In the genomic region with DNA sequence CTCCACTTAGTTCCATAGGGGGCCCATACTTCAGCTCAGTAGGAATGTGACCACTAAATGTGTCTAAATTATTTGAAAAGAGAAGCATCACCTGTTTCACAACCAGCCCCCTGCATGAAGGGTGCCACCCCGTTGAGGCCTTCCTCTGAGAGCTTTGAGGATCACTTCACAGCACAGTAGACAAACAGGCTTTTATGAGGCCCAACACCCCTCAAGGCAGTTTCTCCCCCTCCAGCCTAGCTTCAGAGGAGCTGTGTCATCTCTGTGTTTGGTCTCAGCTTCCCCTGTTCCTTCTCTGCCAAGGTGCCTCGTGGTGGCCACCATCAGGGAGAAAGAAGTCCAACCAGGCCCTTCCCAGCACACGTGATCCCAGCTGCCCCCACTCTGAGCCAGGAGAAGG, we compare ENCODE assay signal across 20 cellular contexts. TPM values are rescaled to one million over a fixed set of nuclear protein-coding genes. Genes with fewer than 3 reads are reported as not detected.
DNase-seq lines count a peak whose midpoint lies in the region; ATAC-seq and TF ChIP-seq lines count a peak whose summit lies in the region.
"Had no signal": no experiment of that assay in that cellular context is flagged by ENCODE, and none has a peak within 500 bp of the region (broad histone marks: within the 10 kb centered on the region; RNA-seq: fewer than 3 reads in every experiment).

No MANE protein-coding gene starts in this region.

- H3K27me3 Mint-ChIP-seq in T-cell = no peaks in the 10 kb centered on the region
- H3K27me3 Mint-ChIP-seq: effector memory CD8-positive, alpha-beta T cell; stimulated activated naive CD8-positive, alpha-beta T cell treated with anti-CD3 and anti-CD28 coated beads, Interleukin-15, amount 100 ng/mL, for 72 hours had no signal

- no peaks in the 10 kb centered on the region for H3K36me3 Mint-ChIP-seq in T-cell

- no peaks in the 10 kb centered on the region for H3K36me3 ChIP-seq in esophagus muscularis mucosa
- H3K36me3 ChIP-seq in ovary = no peaks in the 10 kb centered on the region

- POLR2A ChIA-PET in T-cell (lab: Charles Lee) = no interaction called here

- DNase-seq in right cardiac atrium = peak in 2 of 3 donors; percentile 18 to 30
- DNase-seq in Right ventricle myocardium inferior (ENCODE audit: missing footprints) = no peak
- DNase-seq in esophagus muscularis mucosa (ENCODE audit: extremely low spot score) = no peak
- DNase-seq in ovary = no peak
- DNase-seq in GM03348 (ENCODE audit: low spot score) = no peak
- no peak for DNase-seq in GM10266 (ENCODE audit: extremely low spot score)
- DNase-seq in T-cell = no peak
- DNase-seq: ACHN; activated CD4-positive, alpha-beta T cell treated with anti-CD3 and anti-CD28 coated beads, Interleukin-2, amount 50 U/mL, for 4 hours; amniotic stem cell; cerebellar nuclear complex; effector memory CD8-positive, alpha-beta T cell; MV-4-11; NCI-H187; NCI-H446 treated with DMSO at 0.1 percent for 48 hours; stimulated activated CD4-positive, alpha-beta T cell treated with anti-CD3 and anti-CD28 coated beads, Interleukin-4, amount 100 ng/mL, for 1 hour; stimulated activated naive CD8-positive, alpha-beta T cell treated with anti-CD3 and anti-CD28 coated beads, Interleukin-15, amount 100 ng/mL, for 72 hours; T-helper 1 cell had no signal

- no peaks in the 10 kb centered on the region for H3K9me3 Mint-ChIP-seq in T-cell
- H3K9me3 Mint-ChIP-seq: effector memory CD8-positive, alpha-beta T cell; stimulated activated naive CD8-positive, alpha-beta T cell treated with anti-CD3 and anti-CD28 coated beads, Interleukin-15, amount 100 ng/mL, for 72 hours had no signal

- ATAC-seq in right cardiac atrium (no peak), Right ventricle myocardium inferior (no peak), GM18873 (IDR thresholded peaks at IDR 0.05; ENCODE audit: low FRiP score, unreplicated experiment) (no peak), T-cell (replicated peaks in 1 of 4) (no peak)
- ATAC-seq: effector memory CD8-positive, alpha-beta T cell; stimulated activated naive CD8-positive, alpha-beta T cell treated with anti-CD3 and anti-CD28 coated beads, Interleukin-15, amount 100 ng/mL, for 72 hours had no signal

- TF ChIP-seq CTCF in esophagus muscularis mucosa (IDR thresholded peaks at IDR 0.05) = no peak
- no peak for TF ChIP-seq CTCF in ovary (IDR thresholded peaks at IDR 0.05)
- TF ChIP-seq CTCF in GM10266 (IDR thresholded peaks at IDR 0.05; ENCODE audit: control insufficient read depth, insufficient read depth, low read depth, missing control alignments) = no peak

- H3K9me3 ChIP-seq in right cardiac atrium (ENCODE audit: control insufficient read depth, low read length) (no peaks in the 10 kb centered on the region), esophagus muscularis mucosa (no peaks in the 10 kb centered on the region), ovary (no peaks in the 10 kb centered on the region)

- H3K4me3 Mint-ChIP-seq in T-cell = no peak overlapping the region
- H3K4me3 Mint-ChIP-seq: effector memory CD8-positive, alpha-beta T cell; stimulated activated naive CD8-positive, alpha-beta T cell treated with anti-CD3 and anti-CD28 coated beads, Interleukin-15, amount 100 ng/mL, for 72 hours had no signal

- intact Hi-C loops in right cardiac atrium (cut with DNase I) (no loop called here), Right ventricle myocardium inferior (cut with DNase I) (no loop called here), esophagus muscularis mucosa (cut with DNase I) (no loop called here), ovary (cut with DNase I) (no loop called here)

- TF ChIP-seq POLR2A in esophagus muscularis mucosa (IDR thresholded peaks at IDR 0.05; ENCODE audit: low read depth) (no peak), ovary (IDR thresholded peaks at IDR 0.05) (no peak)

- H3K4me1 ChIP-seq in right cardiac atrium (ENCODE audit: control insufficient read depth, insufficient read depth, low read length) (peaks cover 4% of the 10 kb centered on the region), esophagus muscularis mucosa (peaks cover 0 to 18% (median 11%) of the 10 kb centered on the region in 4 donors), ovary (ENCODE audit: insufficient read depth) (peaks cover 11% of the 10 kb centered on the region)

- CTCF ChIA-PET in T-cell (lab: Charles Lee) = no interaction called here

- WGBS in right cardiac atrium = 55% methylated on average over 3 of the region's 3 CpGs
- 48% methylated on average over 3 of the region's 3 CpGs for WGBS in esophagus muscularis mucosa
- WGBS in ovary, 3 donors = 36 to 50% (median 39%) methylated on average over 3 of the region's 3 CpGs

- H3K27me3 ChIP-seq in right cardiac atrium (ENCODE audit: control insufficient read depth, insufficient read depth) (no peaks in the 10 kb centered on the region), esophagus muscularis mucosa (no peaks in the 10 kb centered on the region), ovary (no peaks in the 10 kb centered on the region)

- H3K4me1 Mint-ChIP-seq in T-cell = no peaks in the 10 kb centered on the region
- H3K4me1 Mint-ChIP-seq: stimulated activated naive CD8-positive, alpha-beta T cell treated with anti-CD3 and anti-CD28 coated beads, Interleukin-15, amount 100 ng/mL, for 72 hours had no signal

- no peak overlapping the region for H3K27ac Mint-ChIP-seq in T-cell
- H3K27ac Mint-ChIP-seq: effector memory CD8-positive, alpha-beta T cell; stimulated activated naive CD8-positive, alpha-beta T cell treated with anti-CD3 and anti-CD28 coated beads, Interleukin-15, amount 100 ng/mL, for 72 hours had no signal

- TF ChIP-seq EP300 in esophagus muscularis mucosa (IDR thresholded peaks at IDR 0.05) (no peak), ovary (IDR thresholded peaks at IDR 0.05) (no peak)

- H3K4me3 ChIP-seq in right cardiac atrium (ENCODE audit: low read length) = no peak overlapping the region
- no peak overlapping the region for H3K4me3 ChIP-seq in esophagus muscularis mucosa
- no peak overlapping the region for H3K4me3 ChIP-seq in ovary

- H3K27ac ChIP-seq in right cardiac atrium (ENCODE audit: low read length) (no peak overlapping the region), esophagus muscularis mucosa (replicated peaks in 1 of 4) (peak overlapping the region; percentile 34 to 64 (median 52)), ovary (peak overlapping the region; percentile 43 to 86)
- H3K27ac ChIP-seq: KMS-11 had no signal

RNA-seq across cellular contexts. Expression of gene DUSP7, which starts 21.5 kb away (rescaled TPM):
- total RNA-seq in right cardiac atrium (10 to 100 TPM; 27.2 to 39.9 (median 36.2) TPM), Right ventricle myocardium inferior (25.0 TPM), esophagus muscularis mucosa (10 to 100 TPM in 3 of 4 donors, 1 to 10 TPM in 1; 10.0 to 23.5 (median 15.9) TPM), ovary (10 to 100 TPM in 5 of 7 donors, 1 to 10 TPM in 2; 5.1 to 18.0 (median 15.2) TPM), T-cell (10 to 100 TPM; 11.3 to 41.3 (median 39.0) TPM)
- polyA plus RNA-seq in right cardiac atrium (18.1 TPM), ovary (1 to 10 TPM; 6.5 to 8.6 TPM)

Comparison
In these comparisons a context has a peak if more than half of its experiments do, and no peak if none do; other contexts are left out.
1. DNase-seq: peak in right cardiac atrium (2 of 3); none in Right ventricle myocardium inferior (single experiment), esophagus muscularis mucosa (single experiment), ovary (0 of 5), GM03348 (single experiment), GM10266 (single experiment) and T-cell (0 of 34).